In the genomic region with DNA sequence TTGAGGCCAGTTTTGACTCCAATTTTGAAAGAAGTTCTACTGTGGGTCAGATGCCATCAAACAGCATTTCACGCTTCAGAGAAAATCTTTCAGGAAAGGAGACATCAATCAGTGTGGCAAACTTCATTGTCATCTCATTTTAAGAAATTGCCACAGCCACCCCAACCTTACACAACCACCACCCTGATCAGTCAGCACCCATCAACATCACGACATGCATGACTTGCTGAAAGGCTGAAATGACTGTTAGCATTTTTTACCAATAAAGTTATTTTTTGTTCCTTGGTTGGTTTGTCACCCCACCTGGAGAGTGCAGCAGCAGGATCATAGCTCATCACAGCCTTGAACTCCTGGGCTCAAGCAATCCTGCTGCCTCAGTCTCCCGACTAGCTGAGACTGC, we compare ENCODE assay signal across 19 cellular contexts.
"Had no signal": no experiment of that assay in that cellular context is flagged by ENCODE, and none has a peak within 500 bp of the region (broad histone marks: within the 10 kb centered on the region; RNA-seq: fewer than 3 reads in every experiment).

No MANE protein-coding gene starts in this region.

- H3K27ac ChIP-seq: epithelial cell of prostate, gastrocnemius medialis, left ventricle myocardium inferior, upper lobe of right lung had no signal

- H3K27ac Mint-ChIP-seq: activated CD4-positive, alpha-beta memory T cell treated with anti-CD3 and anti-CD28 coated beads, Interleukin-2, amount 10 ng/mL, durations not matched to agents 7 days and 5 days; activated naive CD8-positive, alpha-beta T cell treated with anti-CD3 and anti-CD28 coated beads, Interleukin-2, amount 10 ng/mL, durations not matched to agents 7 days and 5 days; dendritic cell treated with granulocyte-macrophage colony-stimulating factor and Interleukin-4, amounts not matched to agents 40 ng/mL and 50 ng/mL, for 4 days; effector memory CD8-positive, alpha-beta T cell; memory B cell; natural killer cell had no signal

- H3K4me2 ChIP-seq: smooth muscle cell had no signal

- DNase-seq: activated CD4-positive, alpha-beta memory T cell treated with anti-CD3 and anti-CD28 coated beads, Interleukin-2, amount 10 ng/mL, durations not matched to agents 7 days and 5 days; activated CD4-positive, alpha-beta T cell treated with anti-CD3 and anti-CD28 coated beads for 1 hour; activated gamma-delta T cell; activated naive CD8-positive, alpha-beta T cell treated with anti-CD3 and anti-CD28 coated beads, Interleukin-2, amount 10 ng/mL, durations not matched to agents 7 days and 5 days; activated T-cell treated with anti-CD3 and anti-CD28 coated beads, Interleukin-2, amount 50 U/mL, for 48 hours; anterior cingulate cortex; cerebellar nuclear complex; effector memory CD8-positive, alpha-beta T cell; gastrocnemius medialis; left ventricle myocardium inferior; natural killer cell; right cardiac atrium; stimulated activated naive CD4-positive, alpha-beta T cell treated with Interleukin-2 at 50 U/mL for 16 hours; upper lobe of right lung had no signal

- H3K9me3 ChIP-seq: gastrocnemius medialis, left ventricle myocardium inferior, upper lobe of right lung had no signal

- H3K9me3 Mint-ChIP-seq: activated CD4-positive, alpha-beta memory T cell treated with anti-CD3 and anti-CD28 coated beads, Interleukin-2, amount 10 ng/mL, durations not matched to agents 7 days and 5 days; activated naive CD8-positive, alpha-beta T cell treated with anti-CD3 and anti-CD28 coated beads, Interleukin-2, amount 10 ng/mL, durations not matched to agents 7 days and 5 days; dendritic cell treated with granulocyte-macrophage colony-stimulating factor and Interleukin-4, amounts not matched to agents 40 ng/mL and 50 ng/mL, for 4 days; effector memory CD8-positive, alpha-beta T cell; memory B cell; natural killer cell had no signal

- ATAC-seq: effector memory CD8-positive, alpha-beta T cell; gastrocnemius medialis; natural killer cell; right cardiac atrium; upper lobe of right lung had no signal

- H3K27me3 Mint-ChIP-seq: activated CD4-positive, alpha-beta memory T cell treated with anti-CD3 and anti-CD28 coated beads, Interleukin-2, amount 10 ng/mL, durations not matched to agents 7 days and 5 days; activated naive CD8-positive, alpha-beta T cell treated with anti-CD3 and anti-CD28 coated beads, Interleukin-2, amount 10 ng/mL, durations not matched to agents 7 days and 5 days; dendritic cell treated with granulocyte-macrophage colony-stimulating factor and Interleukin-4, amounts not matched to agents 40 ng/mL and 50 ng/mL, for 4 days; effector memory CD8-positive, alpha-beta T cell; memory B cell had no signal

- H3K4me3 Mint-ChIP-seq: activated CD4-positive, alpha-beta memory T cell treated with anti-CD3 and anti-CD28 coated beads, Interleukin-2, amount 10 ng/mL, durations not matched to agents 7 days and 5 days; activated naive CD8-positive, alpha-beta T cell treated with anti-CD3 and anti-CD28 coated beads, Interleukin-2, amount 10 ng/mL, durations not matched to agents 7 days and 5 days; dendritic cell treated with granulocyte-macrophage colony-stimulating factor and Interleukin-4, amounts not matched to agents 40 ng/mL and 50 ng/mL, for 4 days; effector memory CD8-positive, alpha-beta T cell; memory B cell; natural killer cell had no signal

- H3K4me3 ChIP-seq: gastrocnemius medialis, left ventricle myocardium inferior, smooth muscle cell, upper lobe of right lung had no signal

- H3K4me1 Mint-ChIP-seq: activated CD4-positive, alpha-beta memory T cell treated with anti-CD3 and anti-CD28 coated beads, Interleukin-2, amount 10 ng/mL, durations not matched to agents 7 days and 5 days; activated naive CD8-positive, alpha-beta T cell treated with anti-CD3 and anti-CD28 coated beads, Interleukin-2, amount 10 ng/mL, durations not matched to agents 7 days and 5 days; natural killer cell had no signal

- FAIRE-seq: keratinocyte had no signal

- H3K27me3 ChIP-seq: gastrocnemius medialis, upper lobe of right lung had no signal

- H3K4me1 ChIP-seq: gastrocnemius medialis, left ventricle myocardium inferior, upper lobe of right lung had no signal
